In genomic region chr7:105032553-105033214, GRCh38 we compare ENCODE assay signal across 16 cellular contexts. TPM values are rescaled to one million over a fixed set of nuclear protein-coding genes. Genes with fewer than 3 reads are reported as not detected.
DNase-seq lines count a peak whose midpoint lies in the region; ATAC-seq and TF ChIP-seq lines count a peak whose summit lies in the region.
"Had no signal": no experiment of that assay in that cellular context is flagged by ENCODE, and none has a peak within 500 bp of the region (broad histone marks: within the 10 kb centered on the region; RNA-seq: fewer than 3 reads in every experiment).

No MANE protein-coding gene starts in this region.

- no peaks in the 10 kb centered on the region for H3K9me3 Mint-ChIP-seq in activated naive CD8-positive, alpha-beta T cell (ENCODE audit: low read depth)
- H3K9me3 Mint-ChIP-seq in activated naive CD8-positive, alpha-beta T cell treated with anti-CD3 and anti-CD28 coated beads for 36 hours: peaks cover 4% of the 10 kb centered on the region
- H3K9me3 Mint-ChIP-seq in CD8-positive, alpha-beta memory T cell: no peaks in the 10 kb centered on the region
- no peaks in the 10 kb centered on the region for H3K9me3 Mint-ChIP-seq in activated T-helper 1 cell treated with anti-CD3 and anti-CD28 coated beads, Interleukin-12 subunit alpha, Interleukin-12 subunit beta, Interleukin-2, Interleukin-4 antibody, amounts not matched to agents 30 ng/mL and 10 ng/mL and 1 ng/mL, durations not matched to agents 14 hours and 24 hours and 36 hours
- H3K9me3 Mint-ChIP-seq in naive thymus-derived CD8-positive, alpha-beta T cell: no peaks in the 10 kb centered on the region

- CTCF ChIA-PET in CD8-positive, alpha-beta memory T cell (lab: Charles Lee): interaction anchor here (1.2 kb wide), 1 partner anchor 53 kb away, joined by 3 read pairs; no protein-coding TSS in a partner anchor

- ATAC-seq in naive thymus-derived CD8-positive, alpha-beta T cell: peak in 1 of 2 donors; percentile 32
- ATAC-seq in HG03025 (IDR thresholded peaks at IDR 0.05; ENCODE audit: low FRiP score, unreplicated experiment) (no peak), GM19452 (IDR thresholded peaks at IDR 0.05; ENCODE audit: unreplicated experiment) (no peak)

- H3K27ac ChIP-seq in CD8-positive, alpha-beta memory T cell (ENCODE audit: low read depth, low read length): no peak overlapping the region
- H3K27ac ChIP-seq in ovary: no peak overlapping the region
- H3K27ac ChIP-seq: PC-9, SJSA1 had no signal

- no peak for TF ChIP-seq CTCF in ovary (IDR thresholded peaks at IDR 0.05)

- H3K27ac Mint-ChIP-seq in activated naive CD8-positive, alpha-beta T cell: peak overlapping the region; percentile 77
- no peak overlapping the region for H3K27ac Mint-ChIP-seq in activated naive CD8-positive, alpha-beta T cell treated with anti-CD3 and anti-CD28 coated beads for 36 hours
- peak overlapping the region in 5 of 8 donors; percentile 12 to 62 (median 47) for H3K27ac Mint-ChIP-seq in CD8-positive, alpha-beta memory T cell
- H3K27ac Mint-ChIP-seq in activated T-helper 1 cell treated with anti-CD3 and anti-CD28 coated beads, Interleukin-12 subunit alpha, Interleukin-12 subunit beta, Interleukin-2, Interleukin-4 antibody, amounts not matched to agents 30 ng/mL and 10 ng/mL and 1 ng/mL, durations not matched to agents 14 hours and 24 hours and 36 hours: peak overlapping the region; percentile 34
- peak overlapping the region in 6 of 10 donors; percentile 7 to 68 (median 34) for H3K27ac Mint-ChIP-seq in naive thymus-derived CD8-positive, alpha-beta T cell

- POLR2A ChIA-PET in CD8-positive, alpha-beta memory T cell (lab: Charles Lee): interaction anchor here (1.1 kb wide), 1 partner anchor 15 kb away, joined by 5 read pairs; no protein-coding TSS in a partner anchor
- POLR2A ChIA-PET in naive thymus-derived CD8-positive, alpha-beta T cell (lab: Charles Lee): interaction anchor here (0.6 to 1.3 kb wide), 2 partner anchors 20 to 42 kb away, joined by 3 to 5 read pairs; no protein-coding TSS in a partner anchor

- peaks cover 62% of the 10 kb centered on the region for H3K4me1 ChIP-seq in CD8-positive, alpha-beta memory T cell (ENCODE audit: insufficient read depth, low read length)
- H3K4me1 ChIP-seq in ovary (ENCODE audit: insufficient read depth): peaks cover 5% of the 10 kb centered on the region

- H3K27me3 Mint-ChIP-seq in activated naive CD8-positive, alpha-beta T cell: no peaks in the 10 kb centered on the region
- no peaks in the 10 kb centered on the region for H3K27me3 Mint-ChIP-seq in activated naive CD8-positive, alpha-beta T cell treated with anti-CD3 and anti-CD28 coated beads for 36 hours
- no peaks in the 10 kb centered on the region for H3K27me3 Mint-ChIP-seq in CD8-positive, alpha-beta memory T cell
- no peaks in the 10 kb centered on the region for H3K27me3 Mint-ChIP-seq in activated T-helper 1 cell treated with anti-CD3 and anti-CD28 coated beads, Interleukin-12 subunit alpha, Interleukin-12 subunit beta, Interleukin-2, Interleukin-4 antibody, amounts not matched to agents 30 ng/mL and 10 ng/mL and 1 ng/mL, durations not matched to agents 14 hours and 24 hours and 36 hours (ENCODE audit: insufficient read depth)
- no peaks in the 10 kb centered on the region for H3K27me3 Mint-ChIP-seq in naive thymus-derived CD8-positive, alpha-beta T cell

- no peaks in the 10 kb centered on the region for H3K9me3 ChIP-seq in CD8-positive, alpha-beta memory T cell (ENCODE audit: low read length)
- H3K9me3 ChIP-seq in ovary: no peaks in the 10 kb centered on the region
- H3K9me3 ChIP-seq: SJSA1 had no signal

- no peaks in the 10 kb centered on the region for H3K27me3 ChIP-seq in CD8-positive, alpha-beta memory T cell (ENCODE audit: insufficient read depth, low read length, poor library complexity, severe bottlenecking)
- H3K27me3 ChIP-seq in ovary: no peaks in the 10 kb centered on the region
- H3K27me3 ChIP-seq: SJSA1 had no signal

- 95 to 100% (median 96%) methylated on average over 1 of the region's 1 CpG for WGBS in ovary, 3 donors

- no peak for TF ChIP-seq POLR2A in ovary (IDR thresholded peaks at IDR 0.05)

- no peak overlapping the region for H3K4me3 ChIP-seq in CD8-positive, alpha-beta memory T cell (ENCODE audit: low read length)
- no peak overlapping the region for H3K4me3 ChIP-seq in ovary
- H3K4me3 ChIP-seq: PC-9, SJSA1 had no signal

- peaks cover 3% of the 10 kb centered on the region for H3K36me3 Mint-ChIP-seq in activated naive CD8-positive, alpha-beta T cell
- H3K36me3 Mint-ChIP-seq in activated naive CD8-positive, alpha-beta T cell treated with anti-CD3 and anti-CD28 coated beads for 36 hours: peaks cover 44% of the 10 kb centered on the region
- peaks cover 0 to 30% (median 2%) of the 10 kb centered on the region in 3 donors for H3K36me3 Mint-ChIP-seq in CD8-positive, alpha-beta memory T cell
- H3K36me3 Mint-ChIP-seq in activated T-helper 1 cell treated with anti-CD3 and anti-CD28 coated beads, Interleukin-12 subunit alpha, Interleukin-12 subunit beta, Interleukin-2, Interleukin-4 antibody, amounts not matched to agents 30 ng/mL and 10 ng/mL and 1 ng/mL, durations not matched to agents 14 hours and 24 hours and 36 hours (ENCODE audit: low read depth): peaks cover 17% of the 10 kb centered on the region
- peaks cover 0 to 12% (median 0%) of the 10 kb centered on the region in 3 donors for H3K36me3 Mint-ChIP-seq in naive thymus-derived CD8-positive, alpha-beta T cell

- intact Hi-C loops in activated T-helper 1 cell treated with anti-CD3 and anti-CD28 coated beads, Interleukin-12 subunit alpha, Interleukin-12 subunit beta, Interleukin-2, Interleukin-4 antibody, amounts not matched to agents 30 ng/mL and 10 ng/mL and 1 ng/mL, durations not matched to agents 14 hours and 24 hours and 36 hours (cut with micrococcal nuclease): no loop called here
- intact Hi-C loops in ovary (cut with DNase I): no loop called here

- H3K4me3 Mint-ChIP-seq in activated naive CD8-positive, alpha-beta T cell: no peak overlapping the region
- H3K4me3 Mint-ChIP-seq in activated naive CD8-positive, alpha-beta T cell treated with anti-CD3 and anti-CD28 coated beads for 36 hours: no peak overlapping the region
- peak overlapping the region in 4 of 7 donors; percentile 4 to 34 (median 12) for H3K4me3 Mint-ChIP-seq in CD8-positive, alpha-beta memory T cell
- H3K4me3 Mint-ChIP-seq in activated T-helper 1 cell treated with anti-CD3 and anti-CD28 coated beads, Interleukin-12 subunit alpha, Interleukin-12 subunit beta, Interleukin-2, Interleukin-4 antibody, amounts not matched to agents 30 ng/mL and 10 ng/mL and 1 ng/mL, durations not matched to agents 14 hours and 24 hours and 36 hours: no peak overlapping the region
- peak overlapping the region in 5 of 10 donors; percentile 2 to 26 (median 14) for H3K4me3 Mint-ChIP-seq in naive thymus-derived CD8-positive, alpha-beta T cell

- DNase-seq in activated naive CD8-positive, alpha-beta T cell treated with anti-CD3 and anti-CD28 coated beads for 36 hours: no peak
- no peak for DNase-seq in CD8-positive, alpha-beta memory T cell
- DNase-seq in activated T-helper 1 cell treated with anti-CD3 and anti-CD28 coated beads, Interleukin-12 subunit alpha, Interleukin-12 subunit beta, Interleukin-2, Interleukin-4 antibody, amounts not matched to agents 30 ng/mL and 10 ng/mL and 1 ng/mL, durations not matched to agents 14 hours and 24 hours and 36 hours (ENCODE audit: low spot score): no peak
- no peak for DNase-seq in naive thymus-derived CD8-positive, alpha-beta T cell
- DNase-seq in ovary: no peak
- DNase-seq: AML-193, DMS79 treated with DMSO at 0.1 percent for 48 hours, NCI-H1048, NCI-H146, NCI-H2081, NCI-H748 treated with DMSO at 0.1 percent for 48 hours, PC-9 had no signal

- no peaks in the 10 kb centered on the region for H3K36me3 ChIP-seq in CD8-positive, alpha-beta memory T cell (ENCODE audit: insufficient read depth, low read length)
- H3K36me3 ChIP-seq in ovary: no peaks in the 10 kb centered on the region
- H3K36me3 ChIP-seq: SJSA1 had no signal

- TF ChIP-seq EP300 in ovary (IDR thresholded peaks at IDR 0.05): no peak

- peaks cover 68% of the 10 kb centered on the region for H3K4me1 Mint-ChIP-seq in activated naive CD8-positive, alpha-beta T cell (ENCODE audit: low read depth)
- peaks cover 58% of the 10 kb centered on the region for H3K4me1 Mint-ChIP-seq in activated naive CD8-positive, alpha-beta T cell treated with anti-CD3 and anti-CD28 coated beads for 36 hours
- peaks cover 62 to 89% (median 78%) of the 10 kb centered on the region in 3 donors for H3K4me1 Mint-ChIP-seq in CD8-positive, alpha-beta memory T cell
- H3K4me1 Mint-ChIP-seq in activated T-helper 1 cell treated with anti-CD3 and anti-CD28 coated beads, Interleukin-12 subunit alpha, Interleukin-12 subunit beta, Interleukin-2, Interleukin-4 antibody, amounts not matched to agents 30 ng/mL and 10 ng/mL and 1 ng/mL, durations not matched to agents 14 hours and 24 hours and 36 hours (ENCODE audit: low read depth): peaks cover 50% of the 10 kb centered on the region
- H3K4me1 Mint-ChIP-seq in naive thymus-derived CD8-positive, alpha-beta T cell: peaks cover 19 to 77% (median 68%) of the 10 kb centered on the region in 4 donors

RNA-seq across cellular contexts. Expression of gene KMT2E, which starts 18.7 kb away (rescaled TPM):
- total RNA-seq in activated naive CD8-positive, alpha-beta T cell treated with anti-CD3 and anti-CD28 coated beads for 36 hours: 10 to 100 TPM; 58.0 to 62.4 TPM
- total RNA-seq in CD8-positive, alpha-beta memory T cell: 10 to 100 TPM; 81.0 to 87.5 TPM
- polyA plus RNA-seq in CD8-positive, alpha-beta memory T cell: 237 TPM
- total RNA-seq in activated T-helper 1 cell treated with anti-CD3 and anti-CD28 coated beads, Interleukin-12 subunit alpha, Interleukin-12 subunit beta, Interleukin-2, Interleukin-4 antibody, amounts not matched to agents 30 ng/mL and 10 ng/mL and 1 ng/mL, durations not matched to agents 14 hours and 24 hours and 36 hours: 114 and 130 TPM in 2 replicates
- 100 to 1,000 TPM; 186 to 188 TPM for total RNA-seq in naive thymus-derived CD8-positive, alpha-beta T cell
- polyA plus RNA-seq in naive thymus-derived CD8-positive, alpha-beta T cell: 100 to 1,000 TPM; 119 to 193 (median 140) TPM
- total RNA-seq in ovary: 100 to 1,000 TPM in 6 of 7 donors, 10 to 100 TPM in 1; 97.4 to 152 (median 113) TPM
- 10 to 100 TPM; 35.2 to 56.8 TPM for polyA plus RNA-seq in ovary

Comparison
In these comparisons a context has a peak if more than half of its experiments do, and no peak if none do; other contexts are left out.
1. H3K4me3 Mint-ChIP-seq: peak in CD8-positive, alpha-beta memory T cell (4 of 7); none in activated naive CD8-positive, alpha-beta T cell (single experiment), activated naive CD8-positive, alpha-beta T cell treated with anti-CD3 and anti-CD28 coated beads for 36 hours (single experiment) and activated T-helper 1 cell treated with anti-CD3 and anti-CD28 coated beads, Interleukin-12 subunit alpha, Interleukin-12 subunit beta, Interleukin-2, Interleukin-4 antibody, amounts not matched to agents 30 ng/mL and 10 ng/mL and 1 ng/mL, durations not matched to agents 14 hours and 24 hours and 36 hours (single experiment).